Comparison of ENCODE assay signal across 13 cellular contexts in the genomic region with DNA sequence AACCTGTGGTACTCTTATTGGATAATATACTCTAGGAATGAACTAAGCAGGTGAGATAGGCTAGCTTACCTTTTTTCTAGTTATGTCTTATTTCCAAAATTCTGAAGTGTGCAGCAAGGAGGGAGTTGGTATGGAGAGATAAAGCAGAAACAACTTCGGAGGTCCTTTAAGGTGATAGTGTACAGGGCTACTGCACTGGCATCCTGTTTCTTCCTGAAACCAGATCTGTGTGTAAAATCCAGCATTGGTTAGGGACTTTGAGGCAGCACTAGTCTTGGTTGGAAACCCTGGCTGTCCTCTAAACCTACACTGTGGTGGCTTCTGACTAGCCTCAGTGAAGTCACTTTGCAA.
A peak's percentile ranks its signal among the peaks of the same experiment; 100 is the strongest.
DNase-seq lines count a peak whose midpoint lies in the region; ATAC-seq and TF ChIP-seq lines count a peak whose summit lies in the region.
"Had no signal": no experiment of that assay in that cellular context is flagged by ENCODE, and none has a peak within 500 bp of the region (broad histone marks: within the 10 kb centered on the region; RNA-seq: fewer than 3 reads in every experiment).

No MANE protein-coding gene starts in this region.

- WGBS in suprapubic skin: 82% methylated on average over 1 of the region's 1 CpG

- H3K27me3 ChIP-seq in left lung (no peaks in the 10 kb centered on the region), suprapubic skin (no peaks in the 10 kb centered on the region)
- H3K27me3 ChIP-seq: body of pancreas, SJCRH30 had no signal

- no peak for TF ChIP-seq EP300 in suprapubic skin (IDR thresholded peaks at IDR 0.05)

- ATAC-seq in left lung (no peak), HG02588 (IDR thresholded peaks at IDR 0.05; ENCODE audit: unreplicated experiment) (no peak)

- no peaks in the 10 kb centered on the region for H3K36me3 Mint-ChIP-seq in activated naive CD4-positive, alpha-beta T cell treated with anti-CD3 and anti-CD28 coated beads, Interleukin-2, amount 10 ng/mL, durations not matched to agents 7 days and 5 days
- no peaks in the 10 kb centered on the region for H3K36me3 Mint-ChIP-seq in type B pancreatic cell
- H3K36me3 Mint-ChIP-seq: activated naive CD4-positive, alpha-beta T cell treated with anti-CD3 and anti-CD28 coated beads, Interleukin-2, amount 50 U/mL, for 24 hours had no signal

- no peaks in the 10 kb centered on the region for H3K27me3 Mint-ChIP-seq in activated naive CD4-positive, alpha-beta T cell treated with anti-CD3 and anti-CD28 coated beads, Interleukin-2, amount 10 ng/mL, durations not matched to agents 7 days and 5 days
- H3K27me3 Mint-ChIP-seq in type B pancreatic cell: no peaks in the 10 kb centered on the region
- H3K27me3 Mint-ChIP-seq: activated naive CD4-positive, alpha-beta T cell treated with anti-CD3 and anti-CD28 coated beads, Interleukin-2, amount 50 U/mL, for 24 hours; dendritic cell treated with granulocyte-macrophage colony-stimulating factor and Interleukin-4, amounts not matched to agents 40 ng/mL and 50 ng/mL, for 4 days had no signal

- no peaks in the 10 kb centered on the region for H3K9me3 ChIP-seq in left lung
- no peaks in the 10 kb centered on the region for H3K9me3 ChIP-seq in suprapubic skin
- H3K9me3 ChIP-seq: body of pancreas, HAP-1, SJCRH30 had no signal

- H3K4me3 Mint-ChIP-seq in activated naive CD4-positive, alpha-beta T cell treated with anti-CD3 and anti-CD28 coated beads, Interleukin-2, amount 10 ng/mL, durations not matched to agents 7 days and 5 days: no peak overlapping the region
- H3K4me3 Mint-ChIP-seq in type B pancreatic cell: no peak overlapping the region
- H3K4me3 Mint-ChIP-seq: activated naive CD4-positive, alpha-beta T cell treated with anti-CD3 and anti-CD28 coated beads, Interleukin-2, amount 50 U/mL, for 24 hours had no signal

- DNase-seq in activated naive CD4-positive, alpha-beta T cell treated with anti-CD3 and anti-CD28 coated beads, Interleukin-2, amount 10 ng/mL, durations not matched to agents 7 days and 5 days: no peak
- DNase-seq in activated naive CD4-positive, alpha-beta T cell (lab: John Stamatoyannopoulos, UW): no peak
- DNase-seq in left lung (no peak), type B pancreatic cell (ENCODE audit: extremely low spot score, unreplicated experiment) (no peak), suprapubic skin (ENCODE audit: low spot score in 2 of 2) (no peak), NCI-H748 (lab: John Stamatoyannopoulos, UW; ENCODE audit: unreplicated experiment) (no peak)

- TF ChIP-seq CTCF in VCaP (conservative IDR thresholded peaks at IDR 0.05): no peak
- TF ChIP-seq CTCF in left lung (IDR thresholded peaks at IDR 0.05): no peak
- TF ChIP-seq CTCF in type B pancreatic cell (conservative IDR thresholded peaks at IDR 0.05): no peak
- TF ChIP-seq CTCF in suprapubic skin (IDR thresholded peaks at IDR 0.05): no peak

- H3K9me3 Mint-ChIP-seq in activated naive CD4-positive, alpha-beta T cell treated with anti-CD3 and anti-CD28 coated beads, Interleukin-2, amount 10 ng/mL, durations not matched to agents 7 days and 5 days: no peaks in the 10 kb centered on the region
- no peaks in the 10 kb centered on the region for H3K9me3 Mint-ChIP-seq in type B pancreatic cell
- H3K9me3 Mint-ChIP-seq: activated naive CD4-positive, alpha-beta T cell treated with anti-CD3 and anti-CD28 coated beads, Interleukin-2, amount 50 U/mL, for 24 hours; dendritic cell treated with granulocyte-macrophage colony-stimulating factor and Interleukin-4, amounts not matched to agents 40 ng/mL and 50 ng/mL, for 4 days had no signal

- H3K36me3 ChIP-seq in left lung: no peaks in the 10 kb centered on the region
- no peaks in the 10 kb centered on the region for H3K36me3 ChIP-seq in suprapubic skin
- H3K36me3 ChIP-seq: HAP-1, SJCRH30 had no signal

- peak overlapping the region in 1 of 2 donors; percentile 33 for H3K4me3 ChIP-seq in left lung
- no peak overlapping the region for H3K4me3 ChIP-seq in suprapubic skin
- H3K4me3 ChIP-seq: body of pancreas, HAP-1, SJCRH30 had no signal

- intact Hi-C loops in left lung (cut with DNase I): loop anchor here in 1 of 2 donors (10.0 kb wide), 1 partner anchor 277 kb away; no protein-coding TSS in a partner anchor

- peaks cover 30% of the 10 kb centered on the region for H3K4me1 Mint-ChIP-seq in activated naive CD4-positive, alpha-beta T cell treated with anti-CD3 and anti-CD28 coated beads, Interleukin-2, amount 10 ng/mL, durations not matched to agents 7 days and 5 days
- H3K4me1 Mint-ChIP-seq in type B pancreatic cell (ENCODE audit: unreplicated experiment): peaks cover 19% of the 10 kb centered on the region

- H3K27ac ChIP-seq in VCaP: peak overlapping the region; percentile 22
- peak overlapping the region; percentile 71 to 72 for H3K27ac ChIP-seq in left lung
- H3K27ac ChIP-seq in suprapubic skin: no peak overlapping the region
- H3K27ac ChIP-seq: SJCRH30 had no signal

- no peak for TF ChIP-seq POLR2A in suprapubic skin (IDR thresholded peaks at IDR 0.05)

- CTCF ChIA-PET in activated naive CD4-positive, alpha-beta T cell treated with anti-CD3 and anti-CD28 coated beads, Interleukin-2, amount 10 ng/mL, durations not matched to agents 7 days and 5 days (lab: Charles Lee): interaction anchor here (0.5 to 5.8 kb wide), 41 partner anchors 8 to 615 kb away, joined by 3 to 133 read pairs (median 4); partner anchors contain the start of genes AHCYL2, NRF1 and STRIP2

- H3K27ac Mint-ChIP-seq in activated naive CD4-positive, alpha-beta T cell treated with anti-CD3 and anti-CD28 coated beads, Interleukin-2, amount 10 ng/mL, durations not matched to agents 7 days and 5 days: peak overlapping the region; percentile 85
- peak overlapping the region; percentile 77 for H3K27ac Mint-ChIP-seq in type B pancreatic cell
- H3K27ac Mint-ChIP-seq: activated naive CD4-positive, alpha-beta T cell treated with anti-CD3 and anti-CD28 coated beads, Interleukin-2, amount 50 U/mL, for 24 hours had no signal

- H3K4me1 ChIP-seq in left lung (peaks cover 0 to 21% of the 10 kb centered on the region in 2 donors), suprapubic skin (peaks cover 15% of the 10 kb centered on the region)
- H3K4me1 ChIP-seq: SJCRH30 had no signal
